Comparison of ENCODE assay signal across 8 cellular contexts in the genomic region with DNA sequence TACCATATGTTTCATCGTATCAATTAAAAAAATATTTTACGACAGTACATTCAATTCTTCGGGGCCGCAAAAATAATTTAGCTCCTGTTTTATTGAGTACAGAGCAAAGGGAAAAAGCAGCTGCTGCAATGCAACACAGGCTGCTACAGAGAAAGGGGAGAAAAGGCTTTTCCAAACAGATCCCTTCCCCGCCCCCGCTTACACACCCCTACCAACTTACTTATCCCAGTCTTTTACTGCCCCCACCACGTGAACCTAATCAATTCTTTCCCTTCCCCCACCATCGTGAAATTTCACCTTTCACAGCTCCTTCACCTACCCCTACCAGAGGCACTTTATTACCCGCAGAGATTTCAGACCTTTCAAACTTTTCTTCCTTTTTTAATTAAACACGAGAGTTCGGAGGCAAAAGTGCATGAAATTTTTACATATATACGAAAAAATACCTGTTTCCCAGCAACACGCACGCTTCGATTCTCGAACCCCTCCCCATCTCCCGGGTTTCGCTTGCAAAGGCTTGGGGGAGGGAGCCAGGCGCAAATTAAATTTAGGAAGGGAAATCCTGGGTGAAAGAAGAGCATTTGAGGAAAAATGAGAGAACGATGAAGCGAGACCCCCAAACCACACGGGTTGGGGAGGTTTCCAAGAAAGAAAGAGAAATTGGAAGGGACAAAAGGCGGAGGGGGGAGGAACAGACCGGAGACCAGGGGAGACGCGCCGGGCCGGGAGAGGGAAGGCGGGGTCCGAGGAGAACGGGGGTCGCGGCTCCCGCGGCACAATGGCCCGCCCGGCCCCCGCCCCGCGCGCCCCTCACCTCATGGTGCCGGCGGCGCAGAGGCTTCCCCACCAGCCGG. TPM values are rescaled to one million over a fixed set of nuclear protein-coding genes. Genes with fewer than 3 reads are reported as not detected.
A peak's percentile ranks its signal among the peaks of the same experiment; 100 is the strongest.
DNase-seq lines count a peak whose midpoint lies in the region; ATAC-seq, FAIRE-seq and TF ChIP-seq lines count a peak whose summit lies in the region.

No MANE protein-coding gene starts in this region.

- TF ChIP-seq EP300 in HepG2 (IDR thresholded peaks at IDR 0.05; ENCODE audit: low read depth in 2 of 2, low read length in 2 of 2) = no peak
- TF ChIP-seq EP300 in HepG2 (CRISPR knock-in tag; IDR thresholded peaks at IDR 0.05; ENCODE audit: borderline replicate concordance) = no peak

- peaks cover 53% of the 10 kb centered on the region for H3K4me1 ChIP-seq in HepG2 (ENCODE audit: insufficient read depth, low read length)
- peaks cover 18% of the 10 kb centered on the region for H3K4me1 ChIP-seq in testis

- no peak for FAIRE-seq in HepG2 (lab: Jason Lieb, UNC)

- peaks cover 50% of the 10 kb centered on the region for H3K79me2 ChIP-seq in HepG2 (ENCODE audit: insufficient read depth, low read length)

- H3K27me3 ChIP-seq in HepG2 (ENCODE audit: control insufficient read depth in 1 of 2, insufficient read depth in 2 of 2, low read length in 2 of 2) (no peaks in the 10 kb centered on the region; a peak in 1 of 5 replicates), testis (no peaks in the 10 kb centered on the region)

- DNase-seq in activated naive CD4-positive, alpha-beta T cell treated with anti-CD3 and anti-CD28 coated beads, Interleukin-2, amount 50 U/mL, for 16 hours = peak; percentile 13
- DNase-seq in activated naive CD4-positive, alpha-beta T cell (lab: John Stamatoyannopoulos, UW) = no peak
- DNase-seq in NCI-H524 treated with DMSO at 0.1 percent for 48 hours (lab: John Stamatoyannopoulos, UW) (peak; percentile 45), cardiac fibroblast (ENCODE audit: low read depth in 2 of 2) (peak; percentile 24 to 42), HepG2 (ENCODE audit: low spot score) (peak; percentile 49), testis (peak; percentile 83), kidney glomerular epithelial cell (lab: John Stamatoyannopoulos, UW) (no peak)
- DNase-seq in activated effector memory CD4-positive, alpha-beta T cell treated with anti-CD3 and anti-CD28 coated beads, Interleukin-2, amount 50 U/mL, for 16 hours = no peak

- TF ChIP-seq POLR2A in HepG2 (IDR thresholded peaks at IDR 0.05; ENCODE audit: insufficient read depth in 1 of 2, low read depth in 2 of 2, low read length in 2 of 2) (0 out of 4 replicates have a peak, but pooled peaks of 1 of the 2 experiments have one; percentile 45), testis (IDR thresholded peaks at IDR 0.05) (no peak)

- TF ChIP-seq CTCF in cardiac fibroblast (IDR thresholded peaks at IDR 0.05; ENCODE audit: low read depth, low read length) (no peak), HepG2 (CRISPR knock-in tag; IDR thresholded peaks at IDR 0.05) (peak; percentile 30; the same call in 1 of the 2 replicates), testis (IDR thresholded peaks at IDR 0.05) (no peak)

- no peaks in the 10 kb centered on the region for H3K36me3 ChIP-seq in HepG2 (replicated peaks in 1 of 2; ENCODE audit: control insufficient read depth in 1 of 2, insufficient read depth in 2 of 2, low read length in 2 of 2)
- no peaks in the 10 kb centered on the region for H3K36me3 ChIP-seq in testis (ENCODE audit: low read depth, missing control alignments)

- no peaks in the 10 kb centered on the region; the same call in 1 of the 2 replicates for H4K20me1 ChIP-seq in HepG2 (ENCODE audit: insufficient read depth, low read length)

- H3K27ac ChIP-seq in HepG2 (ENCODE audit: extremely low read length, insufficient read depth, low read length) = peak overlapping the region; percentile 66
- peak overlapping the region; percentile 98 to 99 for H3K27ac ChIP-seq in testis

- H2AFZ ChIP-seq in HepG2 (ENCODE audit: low read length) = no peak overlapping the region

- H3K9me3 ChIP-seq in HepG2 (ENCODE audit: low read length) (no peaks in the 10 kb centered on the region), testis (no peaks in the 10 kb centered on the region)

- TSS peak; percentile 58 for BruUV-seq in HepG2 (replicated peaks; lab: Mats Ljungman, UMichigan)

- peak overlapping the region; percentile 83 to 96 for H3K4me3 ChIP-seq in cardiac fibroblast (replicated peaks in 1 of 2; ENCODE audit: low read depth in 2 of 2, low read length in 2 of 2)
- H3K4me3 ChIP-seq in HepG2 (replicated peaks in 1 of 3; ENCODE audit: insufficient read depth in 1 of 3, low read depth in 2 of 3, low read length in 3 of 3) = peak overlapping the region; percentile 86 to 98 (median 94)
- H3K4me3 ChIP-seq in testis = peak overlapping the region; percentile 80 to 96

- no peak for TF ChIP-seq RAD21 in HepG2 (CRISPR knock-in tag; IDR thresholded peaks at IDR 0.05)

- H3K9ac ChIP-seq in HepG2 (ENCODE audit: insufficient read depth, low read depth, low read length) = peak overlapping the region; percentile 88

- intact Hi-C loops in HepG2 (cut with micrococcal nuclease; ENCODE audit: unreplicated experiment) (loop anchor here (2.0 to 5.0 kb wide), 3 partner anchors 40 to 121 kb away; no protein-coding TSS in a partner anchor), testis (cut with DNase I; ENCODE audit: low total_unique reads) (loop anchor here (10.0 kb wide), 1 partner anchor 123 kb away; a partner anchor contains a TSS)

- in situ Hi-C loops in HepG2 (cut with HindIII; ENCODE audit: extremely low pct_ligation_motif_present, low pct_unique_long_range_greater_than_20kb) = loop anchor here (5.0 kb wide), 1 partner anchor 115 kb away; no protein-coding TSS in a partner anchor

- POLR2A ChIA-PET in HepG2 (lab: Yijun Ruan, JAX) = interaction anchor here (0.6 to 2.7 kb wide), 10 partner anchors 9 to 181 kb away, joined by 3 to 27 read pairs (median 9); a partner anchor contains a TSS

- peak; percentile 14; the same call in 2 of the 3 replicates for ATAC-seq in HepG2

- H3K4me2 ChIP-seq in HepG2 (ENCODE audit: low read depth, low read length) = peak overlapping the region; percentile 73

- CTCF ChIA-PET in HepG2 (lab: Yijun Ruan, JAX; ENCODE audit: low intra/inter-chr PET ratio, low total read pairs) = no interaction called here

- 3% methylated on average over 36 of the region's 45 CpGs for WGBS in HepG2 (ENCODE audit: low lambda C conversion rate)
- WGBS in testis, 2 donors = 1% methylated on average over 44 to 45 of the region's 45 CpGs

TF ChIP-seq in HepG2, 621 proteins besides CTCF, POLR2A, EP300 and RAD21 (continues in another document):
- no peak for TF ChIP-seq ZIK1 (CRISPR knock-in tag; IDR thresholded peaks at IDR 0.05; ENCODE audit: borderline replicate concordance, low read depth)
- TF ChIP-seq, protein P1, sequence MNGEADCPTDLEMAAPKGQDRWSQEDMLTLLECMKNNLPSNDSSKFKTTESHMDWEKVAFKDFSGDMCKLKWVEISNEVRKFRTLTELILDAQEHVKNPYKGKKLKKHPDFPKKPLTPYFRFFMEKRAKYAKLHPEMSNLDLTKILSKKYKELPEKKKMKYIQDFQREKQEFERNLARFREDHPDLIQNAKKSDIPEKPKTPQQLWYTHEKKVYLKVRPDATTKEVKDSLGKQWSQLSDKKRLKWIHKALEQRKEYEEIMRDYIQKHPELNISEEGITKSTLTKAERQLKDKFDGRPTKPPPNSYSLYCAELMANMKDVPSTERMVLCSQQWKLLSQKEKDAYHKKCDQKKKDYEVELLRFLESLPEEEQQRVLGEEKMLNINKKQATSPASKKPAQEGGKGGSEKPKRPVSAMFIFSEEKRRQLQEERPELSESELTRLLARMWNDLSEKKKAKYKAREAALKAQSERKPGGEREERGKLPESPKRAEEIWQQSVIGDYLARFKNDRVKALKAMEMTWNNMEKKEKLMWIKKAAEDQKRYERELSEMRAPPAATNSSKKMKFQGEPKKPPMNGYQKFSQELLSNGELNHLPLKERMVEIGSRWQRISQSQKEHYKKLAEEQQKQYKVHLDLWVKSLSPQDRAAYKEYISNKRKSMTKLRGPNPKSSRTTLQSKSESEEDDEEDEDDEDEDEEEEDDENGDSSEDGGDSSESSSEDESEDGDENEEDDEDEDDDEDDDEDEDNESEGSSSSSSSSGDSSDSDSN (CRISPR knock-in tag; IDR thresholded peaks at IDR 0.05) = 0 out of 2 replicates have a peak, but pooled peaks have one; percentile 24

RNA-seq across cellular contexts. Expression of a gene that starts 0.8 kb away (rescaled TPM):
- total RNA-seq in HepG2 (2016; rRNA removed; fragmentation: Illumina TruSeq; extraction: Trizol) = 58.3 and 60.2 TPM in 2 replicates
- total RNA-seq in HepG2 (2016; cell fraction: cytosol; rRNA removed; fragmentation: Illumina TruSeq; extraction: Trizol; ENCODE audit: low read depth) = 12.4 and 12.9 TPM in 2 replicates
- total RNA-seq in HepG2 (2016; cell fraction: insoluble cytoplasmic fraction; rRNA removed; fragmentation: Illumina TruSeq; extraction: Trizol) = 52.4 and 56.6 TPM in 2 replicates
- 39.4 and 43.3 TPM in 2 replicates for total RNA-seq in HepG2 (2016; cell fraction: membrane; rRNA removed; fragmentation: Illumina TruSeq; extraction: Trizol)
- 34.5 and 40.2 TPM in 2 replicates for total RNA-seq in HepG2 (2016; cell fraction: nucleus; rRNA removed; fragmentation: Illumina TruSeq; extraction: Trizol)
- 21.9 and 22.1 TPM in 2 replicates for polyA plus RNA-seq in HepG2 (2011; rRNA removed)
- 8.7 and 16.5 TPM in 2 replicates for polyA plus RNA-seq in HepG2 (2011; cell fraction: cytosol; rRNA removed)
- 15.6 and 18.2 TPM in 2 replicates for polyA plus RNA-seq in HepG2 (2011; cell fraction: nucleus; rRNA removed)
- polyA plus RNA-seq in HepG2 (2012) = 33.3 and 35.6 TPM in 2 replicates
- polyA plus RNA-seq in HepG2 (2016; cell fraction: cytosol; fragmentation: Illumina TruSeq; extraction: Trizol; ENCODE audit: low read depth) = 5.6 and 6.6 TPM in 2 replicates
- polyA plus RNA-seq in HepG2 (2016; cell fraction: insoluble cytoplasmic fraction; fragmentation: Illumina TruSeq; extraction: Trizol; ENCODE audit: low read depth) = 56.7 and 61.8 TPM in 2 replicates
- polyA plus RNA-seq in HepG2 (2016; cell fraction: membrane; fragmentation: Illumina TruSeq; extraction: Trizol; ENCODE audit: low read depth) = 22.3 and 23.2 TPM in 2 replicates
- polyA plus RNA-seq in HepG2 (2016; cell fraction: nucleus; fragmentation: Illumina TruSeq; extraction: Trizol; ENCODE audit: insufficient read depth, low read depth) = 42.6 and 45.8 TPM in 2 replicates
- 28.4 and 36.9 TPM in 2 replicates for polyA minus RNA-seq in HepG2 (2011; rRNA and poly(A)+ RNA removed; ENCODE audit: low replicate concordance)
- 31.7 and 36.5 TPM in 2 replicates for polyA minus RNA-seq in HepG2 (2011; cell fraction: cytosol; rRNA and poly(A)+ RNA removed)
- 39.4 and 49.1 TPM in 2 replicates for polyA minus RNA-seq in HepG2 (2011; cell fraction: nucleus; rRNA and poly(A)+ RNA removed)
- total RNA-seq in testis = 100 to 1,000 TPM; 122 to 132 TPM
- 84.3 TPM for polyA plus RNA-seq in testis (ENCODE audit: insufficient read depth, low read depth, low replicate concordance)

Comparison
In these comparisons a context has a peak if more than half of its experiments do, and no peak if none do; other contexts are left out.
1. DNase-seq: peak in activated naive CD4-positive, alpha-beta T cell treated with anti-CD3 and anti-CD28 coated beads, Interleukin-2, amount 50 U/mL, for 16 hours (single experiment), NCI-H524 treated with DMSO at 0.1 percent for 48 hours (single experiment), cardiac fibroblast (2 of 2), HepG2 (single experiment) and testis (single experiment); none in activated naive CD4-positive, alpha-beta T cell (0 of 4), kidney glomerular epithelial cell (single experiment) and activated effector memory CD4-positive, alpha-beta T cell treated with anti-CD3 and anti-CD28 coated beads, Interleukin-2, amount 50 U/mL, for 16 hours (single experiment).
2. Peak in every context shown above with its lines, with median percentiles within 50 percentile points of each other: H3K4me3 ChIP-seq.